In the genomic region with DNA sequence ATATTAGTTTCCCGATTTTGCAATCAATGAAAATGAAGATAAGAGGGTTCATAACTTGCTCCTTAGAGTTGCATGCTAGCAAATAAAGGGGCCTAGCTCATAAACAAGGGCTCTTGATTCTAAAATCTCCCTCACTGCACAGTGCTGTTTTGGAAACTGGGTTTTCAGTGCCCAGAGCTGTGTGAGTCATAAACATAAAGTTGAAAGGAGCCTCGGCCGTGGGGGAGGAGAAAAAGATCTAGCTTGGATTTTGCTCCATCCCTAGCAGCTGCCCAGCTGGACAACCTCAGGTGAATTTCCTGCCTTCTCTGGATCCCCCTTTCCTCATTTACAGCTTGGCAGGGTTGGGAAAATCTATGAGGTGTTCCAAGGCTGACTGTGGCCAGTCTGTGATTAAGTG, we compare ENCODE assay signal across 23 cellular contexts. TPM values are rescaled to one million over a fixed set of nuclear protein-coding genes. Genes with fewer than 3 reads are reported as not detected.
"Had no signal": no experiment of that assay in that cellular context is flagged by ENCODE, and none has a peak within 500 bp of the region (broad histone marks: within the 10 kb centered on the region; RNA-seq: fewer than 3 reads in every experiment).

No MANE protein-coding gene starts in this region.

- H3K4me1 ChIP-seq: thyroid gland had no signal

- DNase-seq: activated CD4-positive, alpha-beta T cell treated with anti-CD3 and anti-CD28 coated beads for 48 hours; activated CD4-positive, CD25-positive, alpha-beta regulatory T cell; activated CD8-positive, alpha-beta T cell treated with anti-CD3 and anti-CD28 coated beads for 36 hours; activated naive CD4-positive, alpha-beta T cell; activated naive CD8-positive, alpha-beta T cell treated with anti-CD3 and anti-CD28 coated beads, Interleukin-2, amount 10 ng/mL, durations not matched to agents 7 days and 5 days; activated T-cell treated with anti-CD3 and anti-CD28 coated beads, Interleukin-2, amount 50 U/mL, for 1 hour; anterior cingulate cortex; cerebellar nuclear complex; cortex of kidney; hippocampal formation; left colon; nucleus accumbens; stimulated activated CD4-positive, alpha-beta T cell treated with anti-CD3 and anti-CD28 coated beads, Interleukin-1b, Interleukin-23, amount 100 ng/mL, for 48 hours; stimulated activated CD8-positive, alpha-beta memory T cell treated with anti-CD3 and anti-CD28 coated beads, Interleukin-4, amount 100 ng/mL, for 48 hours; stimulated activated naive CD4-positive, alpha-beta T cell; T-cell; thyroid gland had no signal

- H3K36me3 ChIP-seq: thyroid gland had no signal

- H3K36me3 Mint-ChIP-seq: activated naive CD8-positive, alpha-beta T cell treated with anti-CD3 and anti-CD28 coated beads, Interleukin-2, amount 10 ng/mL, durations not matched to agents 7 days and 5 days; mesothelial cell of epicardium; T-cell had no signal

- H3K9me3 Mint-ChIP-seq: activated CD8-positive, alpha-beta T cell treated with anti-CD3 and anti-CD28 coated beads for 36 hours; activated naive CD8-positive, alpha-beta T cell treated with anti-CD3 and anti-CD28 coated beads, Interleukin-2, amount 10 ng/mL, durations not matched to agents 7 days and 5 days; mesothelial cell of epicardium; nephron had no signal

- H3K4me3 Mint-ChIP-seq: activated CD8-positive, alpha-beta T cell treated with anti-CD3 and anti-CD28 coated beads for 36 hours; activated naive CD8-positive, alpha-beta T cell treated with anti-CD3 and anti-CD28 coated beads, Interleukin-2, amount 10 ng/mL, durations not matched to agents 7 days and 5 days; activated T-helper 17 cell treated with anti-CD3 and anti-CD28 coated beads, Interleukin-2, amount 50 U/mL, for 72 hours; mesothelial cell of epicardium; nephron; T-cell had no signal

- H3K27ac ChIP-seq: thyroid gland had no signal

- H3K4me1 Mint-ChIP-seq: activated naive CD8-positive, alpha-beta T cell treated with anti-CD3 and anti-CD28 coated beads, Interleukin-2, amount 10 ng/mL, durations not matched to agents 7 days and 5 days; activated T-helper 17 cell treated with anti-CD3 and anti-CD28 coated beads, Interleukin-2, amount 50 U/mL, for 72 hours; nephron; T-cell had no signal

- H3K27me3 Mint-ChIP-seq: activated CD8-positive, alpha-beta T cell treated with anti-CD3 and anti-CD28 coated beads for 36 hours; activated naive CD8-positive, alpha-beta T cell treated with anti-CD3 and anti-CD28 coated beads, Interleukin-2, amount 10 ng/mL, durations not matched to agents 7 days and 5 days; activated T-helper 17 cell treated with anti-CD3 and anti-CD28 coated beads, Interleukin-2, amount 50 U/mL, for 72 hours had no signal

- FAIRE-seq: islet of Langerhans had no signal

- H3K27me3 ChIP-seq: thyroid gland had no signal

- H3K4me3 ChIP-seq: lung, thyroid gland had no signal

- ATAC-seq: activated CD8-positive, alpha-beta T cell treated with anti-CD3 and anti-CD28 coated beads for 36 hours; activated T-helper 17 cell treated with anti-CD3 and anti-CD28 coated beads, Interleukin-2, amount 50 U/mL, for 72 hours; esophagus mucosa; left colon; T-cell had no signal

- H3K9me3 ChIP-seq: thyroid gland had no signal

- H3K27ac Mint-ChIP-seq: activated CD8-positive, alpha-beta T cell treated with anti-CD3 and anti-CD28 coated beads for 36 hours; activated naive CD8-positive, alpha-beta T cell treated with anti-CD3 and anti-CD28 coated beads, Interleukin-2, amount 10 ng/mL, durations not matched to agents 7 days and 5 days; activated T-helper 17 cell treated with anti-CD3 and anti-CD28 coated beads, Interleukin-2, amount 50 U/mL, for 72 hours; mesothelial cell of epicardium; nephron; T-cell had no signal

RNA-seq across cellular contexts. Expression of gene LYPD1, which starts 42.5 kb away (rescaled TPM):
- total RNA-seq: activated CD8-positive, alpha-beta T cell treated with anti-CD3 and anti-CD28 coated beads for 36 hours; activated naive CD8-positive, alpha-beta T cell treated with anti-CD3 and anti-CD28 coated beads, Interleukin-2, amount 10 ng/mL, durations not matched to agents 7 days and 5 days; activated T-helper 17 cell treated with anti-CD3 and anti-CD28 coated beads, Interleukin-2, amount 50 U/mL, for 72 hours had no signal
